In genomic region chr1:196355206-196355786, GRCh38 we compare ENCODE assay signal across 9 cellular contexts.
DNase-seq lines count a peak whose midpoint lies in the region; ATAC-seq and TF ChIP-seq lines count a peak whose summit lies in the region.
"Had no signal": no experiment of that assay in that cellular context is flagged by ENCODE, and none has a peak within 500 bp of the region (broad histone marks: within the 10 kb centered on the region; RNA-seq: fewer than 3 reads in every experiment).

No MANE protein-coding gene starts in this region.

- 80% methylated on average over 3 of the region's 3 CpGs for WGBS in esophagus muscularis mucosa

- peaks cover 0 to 19% (median 4%) of the 10 kb centered on the region in 4 donors for H3K4me1 ChIP-seq in esophagus muscularis mucosa

- H3K9me3 ChIP-seq in esophagus muscularis mucosa = no peaks in the 10 kb centered on the region

- H3K27me3 ChIP-seq in esophagus muscularis mucosa = no peaks in the 10 kb centered on the region

- H3K4me3 ChIP-seq in esophagus muscularis mucosa = no peak overlapping the region

- no peak overlapping the region for H3K27ac ChIP-seq in esophagus muscularis mucosa (replicated peaks in 1 of 4)

- TF ChIP-seq POLR2A in esophagus muscularis mucosa (IDR thresholded peaks at IDR 0.05; ENCODE audit: low read depth) = no peak

- no peaks in the 10 kb centered on the region for H3K36me3 ChIP-seq in esophagus muscularis mucosa

- DNase-seq in NCI-H1436 (lab: John Stamatoyannopoulos, UW) (peak; percentile 17), NCI-H1436 treated with DMSO at 0.1 percent for 48 hours (lab: John Stamatoyannopoulos, UW) (no peak), NCI-H69 (lab: John Stamatoyannopoulos, UW) (peak; percentile 54), esophagus muscularis mucosa (ENCODE audit: extremely low spot score) (no peak), superior temporal gyrus (ENCODE audit: extremely low spot score) (peak; percentile 44)
- no peak for DNase-seq in activated naive CD4-positive, alpha-beta T cell treated with Interleukin-2 at 50 U/mL for 16 hours
- DNase-seq: activated CD8-positive, alpha-beta memory T cell treated with anti-CD3 and anti-CD28 coated beads, Interleukin-2, amount 50 U/mL, for 48 hours had no signal

- TF ChIP-seq EP300 in esophagus muscularis mucosa (IDR thresholded peaks at IDR 0.05) = no peak

- no peak for ATAC-seq in GM18909 (IDR thresholded peaks at IDR 0.05; ENCODE audit: poor library complexity, unreplicated experiment)
- ATAC-seq in GM18870 (IDR thresholded peaks at IDR 0.05; ENCODE audit: unreplicated experiment) = no peak

- peak; percentile 50 to 60 (median 58) for TF ChIP-seq CTCF in esophagus muscularis mucosa (IDR thresholded peaks at IDR 0.05)

- intact Hi-C loops in esophagus muscularis mucosa (cut with DNase I) = loop anchor here (2.0 kb wide), 1 partner anchor 306 kb away; no protein-coding TSS in a partner anchor

Comparison
In these comparisons a context has a peak if more than half of its experiments do, and no peak if none do; other contexts are left out.
1. DNase-seq: peak in NCI-H1436 (single experiment), NCI-H69 (single experiment) and superior temporal gyrus (single experiment); none in NCI-H1436 treated with DMSO at 0.1 percent for 48 hours (single experiment), esophagus muscularis mucosa (single experiment) and activated naive CD4-positive, alpha-beta T cell treated with Interleukin-2 at 50 U/mL for 16 hours (single experiment).